In the genomic region with DNA sequence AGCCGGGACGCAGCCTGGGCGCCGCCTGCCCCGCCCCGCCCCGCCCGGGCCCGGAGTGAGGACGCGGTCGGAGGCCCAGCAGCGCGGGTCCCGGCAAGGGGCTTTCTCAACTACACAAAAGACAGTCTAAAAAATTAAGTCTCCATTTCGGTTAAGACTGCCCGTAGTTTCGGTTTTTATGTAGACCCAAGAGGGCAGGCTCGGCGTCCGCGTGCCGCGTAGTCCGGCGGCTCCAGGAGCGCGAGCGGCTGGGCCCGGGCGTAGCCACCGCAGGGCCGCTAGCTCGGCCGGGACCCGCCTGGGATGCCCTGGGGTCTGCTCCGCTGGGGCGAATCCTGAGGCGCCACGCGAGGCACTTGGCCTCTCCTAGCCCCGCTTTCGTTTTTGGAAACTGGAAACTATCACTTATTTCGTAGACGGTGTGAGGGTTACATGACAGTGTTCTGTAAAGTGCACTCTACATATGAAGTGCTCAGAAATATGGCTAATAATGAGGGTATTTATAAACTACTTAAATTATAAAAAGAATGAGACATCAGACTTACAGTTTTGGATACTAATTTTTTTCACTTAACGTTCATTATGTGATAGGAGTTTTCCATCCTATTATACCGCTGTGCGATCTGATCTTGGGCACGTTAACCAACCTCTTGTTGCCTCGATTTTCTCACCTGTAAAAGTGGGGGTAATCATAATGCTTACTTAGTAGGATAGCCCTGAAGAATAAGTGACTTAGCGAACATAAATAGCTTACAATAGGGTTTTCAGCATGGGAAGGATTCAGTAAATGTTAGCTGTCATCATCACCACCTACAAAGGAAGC, we compare ENCODE assay signal across 8 cellular contexts. TPM values are rescaled to one million over a fixed set of nuclear protein-coding genes. Genes with fewer than 3 reads are reported as not detected.
DNase-seq lines count a peak whose midpoint lies in the region; ATAC-seq and TF ChIP-seq lines count a peak whose summit lies in the region.

No MANE protein-coding gene starts in this region.

- peaks cover 19% of the 10 kb centered on the region for H3K27me3 Mint-ChIP-seq in activated T-helper 2 cell treated with anti-CD3 and anti-CD28 coated beads, Interferon-gamma antibody, Interleukin-2, Interleukin-4, amounts not matched to agents 10 μg/mL and 5 μg/mL and 100 μg/mL, durations not matched to agents 14 hours and 24 hours and 36 hours (ENCODE audit: low read depth)
- peaks cover 14% of the 10 kb centered on the region for H3K27me3 Mint-ChIP-seq in neural progenitor cell (ENCODE audit: insufficient read depth, low read depth)

- no peaks in the 10 kb centered on the region for H3F3A ChIP-seq in OCI-LY1 (ENCODE audit: insufficient read depth, low read length)
- peaks cover 18% of the 10 kb centered on the region for H3F3A ChIP-seq in neural progenitor cell (ENCODE audit: low read depth)

- H3K36me3 ChIP-seq in OCI-LY1 (ENCODE audit: insufficient read depth, low read length) (no peaks in the 10 kb centered on the region), neural progenitor cell (no peaks in the 10 kb centered on the region), urinary bladder (ENCODE audit: insufficient read depth) (no peaks in the 10 kb centered on the region)

- peak overlapping the region; percentile 65 for H3K4me3 ChIP-seq in OCI-LY1 (ENCODE audit: low read depth, low read length, poor library complexity, severe bottlenecking)
- H3K4me3 ChIP-seq in fibroblast of villous mesenchyme (ENCODE audit: low read depth, low read length) = peak overlapping the region; percentile 71
- peak overlapping the region; percentile 73 for H3K4me3 ChIP-seq in neural progenitor cell
- H3K4me3 ChIP-seq in urinary bladder (ENCODE audit: low read depth, low read length) = peak overlapping the region; percentile 96

- 8% methylated on average over 51 of the region's 51 CpGs for WGBS in urinary bladder

- TF ChIP-seq CTCF in GM13976 (IDR thresholded peaks at IDR 0.05; ENCODE audit: borderline replicate concordance, control extremely low read depth, extremely low read depth, insufficient read depth, missing control alignments) = no peak
- no peak for TF ChIP-seq CTCF in OCI-LY1 (IDR thresholded peaks at IDR 0.05; ENCODE audit: low read length)
- no peak for TF ChIP-seq CTCF in fibroblast of villous mesenchyme (IDR thresholded peaks at IDR 0.05; ENCODE audit: insufficient read depth, low read depth, low read length)
- no peak for TF ChIP-seq CTCF in neural progenitor cell (IDR thresholded peaks at IDR 0.05)

- H3K9me3 ChIP-seq in OCI-LY1 (ENCODE audit: low read length) (no peaks in the 10 kb centered on the region), neural progenitor cell (ENCODE audit: low read depth) (no peaks in the 10 kb centered on the region)

- H3K27ac Mint-ChIP-seq in activated T-helper 2 cell treated with anti-CD3 and anti-CD28 coated beads, Interferon-gamma antibody, Interleukin-2, Interleukin-4, amounts not matched to agents 10 μg/mL and 5 μg/mL and 100 μg/mL, durations not matched to agents 14 hours and 24 hours and 36 hours = no peak overlapping the region
- H3K27ac Mint-ChIP-seq in neural progenitor cell = no peak overlapping the region

- H3K27ac ChIP-seq in OCI-LY1 (ENCODE audit: low read depth, low read length, poor library complexity, severe bottlenecking) = no peak overlapping the region
- no peak overlapping the region for H3K27ac ChIP-seq in neural progenitor cell
- peak overlapping the region; percentile 73 for H3K27ac ChIP-seq in urinary bladder (ENCODE audit: low read depth)

- peak overlapping the region; percentile 47; the same call in 1 of the 2 replicates for H3K9ac ChIP-seq in OCI-LY1 (ENCODE audit: low read length)
- no peak overlapping the region for H3K9ac ChIP-seq in neural progenitor cell

- peaks cover 3% of the 10 kb centered on the region for H3K36me3 Mint-ChIP-seq in activated T-helper 2 cell treated with anti-CD3 and anti-CD28 coated beads, Interferon-gamma antibody, Interleukin-2, Interleukin-4, amounts not matched to agents 10 μg/mL and 5 μg/mL and 100 μg/mL, durations not matched to agents 14 hours and 24 hours and 36 hours (ENCODE audit: low read depth)
- H3K36me3 Mint-ChIP-seq in neural progenitor cell = no peaks in the 10 kb centered on the region

- intact Hi-C loops in activated T-helper 2 cell treated with anti-CD3 and anti-CD28 coated beads, Interferon-gamma antibody, Interleukin-2, Interleukin-4, amounts not matched to agents 10 μg/mL and 5 μg/mL and 100 μg/mL, durations not matched to agents 14 hours and 24 hours and 36 hours (cut with micrococcal nuclease) = loop anchor here (2.0 kb wide), 1 partner anchor 30 kb away; the partner anchor contains the start of gene COA1

- H3K9me3 Mint-ChIP-seq in activated T-helper 2 cell treated with anti-CD3 and anti-CD28 coated beads, Interferon-gamma antibody, Interleukin-2, Interleukin-4, amounts not matched to agents 10 μg/mL and 5 μg/mL and 100 μg/mL, durations not matched to agents 14 hours and 24 hours and 36 hours = no peaks in the 10 kb centered on the region
- H3K9me3 Mint-ChIP-seq in neural progenitor cell = no peaks in the 10 kb centered on the region

- H4K20me1 ChIP-seq in OCI-LY1 (ENCODE audit: insufficient read depth, low read length) (no peaks in the 10 kb centered on the region), neural progenitor cell (ENCODE audit: low read depth) (peaks cover 4% of the 10 kb centered on the region)

- peak; percentile 31 for DNase-seq in 8988T
- peak; percentile 71 for DNase-seq in GM13976 (ENCODE audit: low spot score)
- peak; percentile 43 for DNase-seq in activated T-helper 2 cell treated with anti-CD3 and anti-CD28 coated beads, Interferon-gamma antibody, Interleukin-2, Interleukin-4, amounts not matched to agents 10 μg/mL and 5 μg/mL and 100 μg/mL, durations not matched to agents 14 hours and 24 hours and 36 hours (ENCODE audit: low spot score)
- peak; percentile 52 for DNase-seq in fibroblast of villous mesenchyme (ENCODE audit: low read depth)
- DNase-seq in neural progenitor cell (ENCODE audit: low spot score) = peak; percentile 74

- H3K9me2 ChIP-seq in OCI-LY1 (ENCODE audit: low read depth, low read length) = no peaks in the 10 kb centered on the region

- H3K79me2 ChIP-seq in OCI-LY1 (ENCODE audit: insufficient read depth, low read length) (no peaks in the 10 kb centered on the region), neural progenitor cell (ENCODE audit: low read depth) (peaks cover 5% of the 10 kb centered on the region)

- H3K27me3 ChIP-seq in OCI-LY1 (ENCODE audit: insufficient read depth, low read length) (peaks cover 4% of the 10 kb centered on the region; the same call in 1 of the 2 replicates), neural progenitor cell (peaks cover 45% of the 10 kb centered on the region)

- in situ Hi-C loops in GM13976 (cut with MboI; ENCODE audit: low sequenced_read_pairs, unreplicated experiment) = no loop called here

- H3K4me1 ChIP-seq in OCI-LY1 (ENCODE audit: insufficient read depth, low read length, severe bottlenecking) (peaks cover 10% of the 10 kb centered on the region), neural progenitor cell (peaks cover 7% of the 10 kb centered on the region), urinary bladder (ENCODE audit: insufficient read depth) (no peaks in the 10 kb centered on the region)

- peak; percentile 70 for ATAC-seq in HG02798 (IDR thresholded peaks at IDR 0.05; ENCODE audit: poor library complexity, unreplicated experiment)

- H3K4me1 Mint-ChIP-seq in activated T-helper 2 cell treated with anti-CD3 and anti-CD28 coated beads, Interferon-gamma antibody, Interleukin-2, Interleukin-4, amounts not matched to agents 10 μg/mL and 5 μg/mL and 100 μg/mL, durations not matched to agents 14 hours and 24 hours and 36 hours (ENCODE audit: low read depth) = peaks cover 41% of the 10 kb centered on the region
- H3K4me1 Mint-ChIP-seq in neural progenitor cell = peaks cover 24% of the 10 kb centered on the region

- peak overlapping the region; percentile 73 for H3K4me3 Mint-ChIP-seq in activated T-helper 2 cell treated with anti-CD3 and anti-CD28 coated beads, Interferon-gamma antibody, Interleukin-2, Interleukin-4, amounts not matched to agents 10 μg/mL and 5 μg/mL and 100 μg/mL, durations not matched to agents 14 hours and 24 hours and 36 hours (ENCODE audit: low read depth)
- H3K4me3 Mint-ChIP-seq in neural progenitor cell = peak overlapping the region; percentile 89

- H3K4me2 ChIP-seq in OCI-LY1 (ENCODE audit: low read length) (peak overlapping the region; percentile 81), neural progenitor cell (peak overlapping the region; percentile 88)

- H2AFZ ChIP-seq in OCI-LY1 (ENCODE audit: low read length) = no peak overlapping the region
- H2AFZ ChIP-seq in neural progenitor cell (replicated peaks) = peak overlapping the region; percentile 94

RNA-seq across cellular contexts. Expression of gene BLVRA, which starts 0.6 kb away (rescaled TPM):
- total RNA-seq in activated T-helper 2 cell treated with anti-CD3 and anti-CD28 coated beads, Interferon-gamma antibody, Interleukin-2, Interleukin-4, amounts not matched to agents 10 μg/mL and 5 μg/mL and 100 μg/mL, durations not matched to agents 14 hours and 24 hours and 36 hours = 30.9 and 32.2 TPM in 2 replicates
- total RNA-seq in fibroblast of villous mesenchyme (14.7 and 24.2 TPM in 2 replicates), neural progenitor cell (ENCODE audit: low replicate concordance) (24.6 and 27.9 TPM in 2 replicates), urinary bladder (16.2 TPM)
- polyA plus RNA-seq in urinary bladder = 60.2 TPM

RNA-seq across cellular contexts. Expression of gene COA1, which starts 29.7 kb away (rescaled TPM):
- 67.1 and 69.1 TPM in 2 replicates for total RNA-seq in activated T-helper 2 cell treated with anti-CD3 and anti-CD28 coated beads, Interferon-gamma antibody, Interleukin-2, Interleukin-4, amounts not matched to agents 10 μg/mL and 5 μg/mL and 100 μg/mL, durations not matched to agents 14 hours and 24 hours and 36 hours
- total RNA-seq in fibroblast of villous mesenchyme (37.7 and 41.5 TPM in 2 replicates), neural progenitor cell (ENCODE audit: low replicate concordance) (171 and 192 TPM in 2 replicates), urinary bladder (75.0 TPM)
- polyA plus RNA-seq in urinary bladder = 28.2 TPM
